ENCODE assay signal across 10 cellular contexts in the genomic region with DNA sequence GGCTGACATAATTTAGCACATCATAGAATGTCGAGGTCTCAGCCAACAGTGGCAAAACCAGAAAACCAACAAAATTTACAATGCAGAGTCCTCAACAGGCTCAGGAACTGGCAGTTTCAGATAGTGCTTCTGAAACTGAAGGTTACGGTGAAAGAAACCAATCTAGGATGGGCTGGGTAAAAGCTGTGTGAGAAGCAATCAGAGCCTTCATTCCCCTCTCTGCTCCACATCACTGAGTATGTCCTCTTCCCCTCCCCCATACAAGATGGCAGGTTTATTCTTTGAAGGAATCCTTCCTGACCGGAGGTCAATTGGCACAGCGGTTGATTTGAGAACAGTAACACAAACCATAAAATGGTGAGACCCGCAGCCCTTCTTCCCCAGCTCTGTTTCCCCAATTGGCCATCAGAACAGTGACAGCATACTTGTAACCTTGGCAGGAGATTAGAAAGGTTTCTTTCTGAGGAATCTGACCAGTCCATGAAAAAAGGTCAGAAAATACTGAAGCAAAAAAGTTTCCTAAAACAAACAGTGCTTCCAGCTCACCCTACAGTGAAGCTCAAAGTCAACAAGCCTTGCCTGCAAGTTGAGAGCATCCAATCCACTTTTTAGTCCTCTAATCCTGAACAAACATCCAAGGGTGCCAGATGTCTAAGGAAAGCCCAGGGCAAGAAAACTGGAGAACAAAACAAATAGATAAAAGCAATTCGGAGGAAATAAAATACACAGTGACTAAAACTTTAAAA. TPM values are rescaled to one million over a fixed set of nuclear protein-coding genes. Genes with fewer than 3 reads are reported as not detected.
DNase-seq lines count a peak whose midpoint lies in the region; ATAC-seq and TF ChIP-seq lines count a peak whose summit lies in the region.
"Had no signal": no experiment of that assay in that cellular context is flagged by ENCODE, and none has a peak within 500 bp of the region (broad histone marks: within the 10 kb centered on the region; RNA-seq: fewer than 3 reads in every experiment).

No MANE protein-coding gene starts in this region.

- peak; percentile 78 for ATAC-seq in HG02759 (IDR thresholded peaks at IDR 0.05; ENCODE audit: unreplicated experiment)

- peaks cover 18% of the 10 kb centered on the region for H3K9me3 Mint-ChIP-seq in nephron progenitor cell

- peak overlapping the region; percentile 75 for H3K27ac Mint-ChIP-seq in nephron progenitor cell

- no peak overlapping the region for H3K27ac ChIP-seq in esophagus muscularis mucosa (replicated peaks in 1 of 4)
- H3K27ac ChIP-seq: HL-60 had no signal

- intact Hi-C loops in esophagus muscularis mucosa (cut with DNase I) (no loop called here), head of caudate nucleus (cut with DNase I) (no loop called here)

- WGBS in esophagus muscularis mucosa = 78% methylated on average over 6 of the region's 6 CpGs

- peaks cover 28% of the 10 kb centered on the region for H3K4me1 Mint-ChIP-seq in nephron progenitor cell

- peaks cover 0 to 16% (median 7%) of the 10 kb centered on the region in 4 donors for H3K4me1 ChIP-seq in esophagus muscularis mucosa

- no peaks in the 10 kb centered on the region for H3K27me3 ChIP-seq in esophagus muscularis mucosa

- peaks cover under 1% of the 10 kb centered on the region for H3K27me3 Mint-ChIP-seq in nephron progenitor cell (ENCODE audit: low read depth, poor library complexity)

- no peak overlapping the region for H3K4me3 ChIP-seq in esophagus muscularis mucosa

- TF ChIP-seq POLR2A in esophagus muscularis mucosa (IDR thresholded peaks at IDR 0.05; ENCODE audit: low read depth) = no peak

- no peak for TF ChIP-seq EP300 in esophagus muscularis mucosa (IDR thresholded peaks at IDR 0.05)

- H3K4me3 Mint-ChIP-seq in nephron progenitor cell = no peak overlapping the region

- peak; percentile 15 for DNase-seq in NCI-H146 treated with DMSO at 0.1 percent for 48 hours (lab: John Stamatoyannopoulos, UW; ENCODE audit: unreplicated experiment)
- DNase-seq in NCI-H146 (lab: John Stamatoyannopoulos, UW) = no peak
- DNase-seq in NCI-H460 (ENCODE audit: extremely low read depth, low read depth) = peak; percentile 63
- no peak for DNase-seq in nephron progenitor cell
- no peak for DNase-seq in NCI-H524 (lab: John Stamatoyannopoulos, UW)
- DNase-seq in esophagus muscularis mucosa (ENCODE audit: extremely low spot score) = no peak
- DNase-seq in head of caudate nucleus = no peak

- no peaks in the 10 kb centered on the region for H3K36me3 ChIP-seq in esophagus muscularis mucosa

- TF ChIP-seq CTCF in nephron progenitor cell (IDR thresholded peaks at IDR 0.05) = no peak
- no peak for TF ChIP-seq CTCF in esophagus muscularis mucosa (IDR thresholded peaks at IDR 0.05)

- no peaks in the 10 kb centered on the region for H3K9me3 ChIP-seq in esophagus muscularis mucosa

- peaks cover 12% of the 10 kb centered on the region for H3K36me3 Mint-ChIP-seq in nephron progenitor cell (ENCODE audit: low read depth)

RNA-seq across cellular contexts. Expression of gene IL6, which starts 53.9 kb away (rescaled TPM):
- 207 and 227 TPM in 2 replicates for total RNA-seq in NCI-H460 (2014; rRNA removed; shearing (Covaris generic))
- 86.2 and 111 TPM in 2 replicates for polyA plus RNA-seq in NCI-H460 (2014; cell fraction: nucleus; rRNA removed)
- total RNA-seq in esophagus muscularis mucosa = 10 to 100 TPM in 1 of 4 donors, 1 to 10 TPM in 2, under 1 TPM in 1; 0.83 to 51.4 (median 3.4) TPM
- polyA plus RNA-seq: neural cell had no signal

Comparison
In these comparisons a context has a peak if more than half of its experiments do, and no peak if none do; other contexts are left out.
1. DNase-seq: peak in NCI-H146 treated with DMSO at 0.1 percent for 48 hours (single experiment) and NCI-H460 (single experiment); none in NCI-H146 (single experiment), nephron progenitor cell (single experiment), NCI-H524 (0 of 2), esophagus muscularis mucosa (single experiment) and head of caudate nucleus (0 of 42).